1 cellular context compared by ENCODE assay signal in genomic region chr17:21407752-21408151, GRCh38. TPM values are rescaled to one million over a fixed set of nuclear protein-coding genes. Genes with fewer than 3 reads are reported as not detected.
"Had no signal": no experiment of that assay in that cellular context is flagged by ENCODE, and none has a peak within 500 bp of the region (broad histone marks: within the 10 kb centered on the region; RNA-seq: fewer than 3 reads in every experiment).

No MANE protein-coding gene starts in this region.

RNA-seq across cellular contexts. Expression of gene KCNJ12, which starts 31.6 kb away (rescaled TPM):
- total RNA-seq: HFFc6 had no signal
